In genomic region chr14:105920803-105921755, GRCh38 we compare ENCODE assay signal across 7 cellular contexts.
DNase-seq lines count a peak whose midpoint lies in the region; ATAC-seq and TF ChIP-seq lines count a peak whose summit lies in the region.
"Not testable (repeated sequence)": the region's sequence is repeated elsewhere in the genome, so short reads cannot be mapped to it uniquely, and the experiment has no call there.

No MANE protein-coding gene starts in this region.

- not testable (repeated sequence) for H3K27me3 Mint-ChIP-seq in activated B cell treated with CpG ODN at 0.5 μM for 24 hours; chondrocyte (ENCODE audit: low read depth)

- H3K4me3 Mint-ChIP-seq in activated B cell treated with CpG ODN at 0.5 μM for 24 hours, result peak overlapping the region; percentile 67
- not testable (repeated sequence) for H3K4me3 Mint-ChIP-seq in chondrocyte (ENCODE audit: unreplicated experiment)

- H3K9me3 Mint-ChIP-seq in activated B cell treated with CpG ODN at 0.5 μM for 24 hours, result not testable (repeated sequence)
- peaks cover 52% of the 10 kb centered on the region for H3K9me3 Mint-ChIP-seq in chondrocyte (ENCODE audit: low read depth)

- ATAC-seq in activated B cell treated with CpG ODN at 0.5 μM for 24 hours (ENCODE audit: low read depth); left ventricle myocardium superior; lower lobe of right lung; sciatic nerve; upper lobe of right lung: not testable (repeated sequence)

- H3K4me1 Mint-ChIP-seq in activated B cell treated with CpG ODN at 0.5 μM for 24 hours, result peaks cover 18% of the 10 kb centered on the region
- H3K4me1 Mint-ChIP-seq in chondrocyte (ENCODE audit: low read depth), result not testable (repeated sequence)

- TF ChIP-seq CTCF in GM12864 (IDR thresholded peaks at IDR 0.05; ENCODE audit: low read depth, low read length, missing control alignments); activated B cell treated with CpG ODN at 0.5 μM for 24 hours (IDR thresholded peaks at IDR 0.05); chondrocyte (IDR thresholded peaks at IDR 0.05); lower lobe of right lung (IDR thresholded peaks at IDR 0.05); upper lobe of right lung (IDR thresholded peaks at IDR 0.05): not testable (repeated sequence)

- not testable (repeated sequence) for DNase-seq in GM12864 (ENCODE audit: low read depth); activated B cell treated with CpG ODN at 0.5 μM for 24 hours
- DNase-seq in chondrocyte (ENCODE audit: low spot score) (peak; percentile 76), left ventricle myocardium superior (peak; percentile 21), lower lobe of right lung (peak; percentile 31), sciatic nerve (ENCODE audit: low spot score) (peak; percentile 25), upper lobe of right lung (peak; percentile 45)

- H3K36me3 ChIP-seq in lower lobe of right lung, upper lobe of right lung: not testable (repeated sequence)

- POLR2A ChIA-PET in activated B cell treated with CpG ODN at 0.5 μM for 24 hours (lab: Charles Lee), result not testable (repeated sequence)

- intact Hi-C loops in activated B cell treated with CpG ODN at 0.5 μM for 24 hours (cut with micrococcal nuclease); left ventricle myocardium superior (cut with micrococcal nuclease); lower lobe of right lung (cut with DNase I); sciatic nerve (cut with DNase I); upper lobe of right lung (cut with DNase I): not testable (repeated sequence)

- not testable (repeated sequence) for H3K27ac ChIP-seq in lower lobe of right lung, upper lobe of right lung

- not testable (repeated sequence) for H3K27me3 ChIP-seq in lower lobe of right lung (ENCODE audit: low read depth); upper lobe of right lung

- CTCF ChIA-PET in activated B cell treated with CpG ODN at 0.5 μM for 24 hours (lab: Charles Lee), result not testable (repeated sequence)

- H3K4me3 ChIP-seq in GM12864 (ENCODE audit: low read depth, low read length), result peak overlapping the region; percentile 76
- H3K4me3 ChIP-seq in lower lobe of right lung, upper lobe of right lung: not testable (repeated sequence)

- H3K4me1 ChIP-seq in lower lobe of right lung, upper lobe of right lung: not testable (repeated sequence)

- not testable (repeated sequence) for H3K27ac Mint-ChIP-seq in activated B cell treated with CpG ODN at 0.5 μM for 24 hours; chondrocyte (ENCODE audit: unreplicated experiment)

- H3K36me3 Mint-ChIP-seq in activated B cell treated with CpG ODN at 0.5 μM for 24 hours (ENCODE audit: low read depth), result peaks cover 55% of the 10 kb centered on the region
- H3K36me3 Mint-ChIP-seq in chondrocyte (ENCODE audit: low read depth), result not testable (repeated sequence)

- not testable (repeated sequence) for H3K9me3 ChIP-seq in lower lobe of right lung, upper lobe of right lung
